ENCODE assay signal across 15 cellular contexts in the genomic region with DNA sequence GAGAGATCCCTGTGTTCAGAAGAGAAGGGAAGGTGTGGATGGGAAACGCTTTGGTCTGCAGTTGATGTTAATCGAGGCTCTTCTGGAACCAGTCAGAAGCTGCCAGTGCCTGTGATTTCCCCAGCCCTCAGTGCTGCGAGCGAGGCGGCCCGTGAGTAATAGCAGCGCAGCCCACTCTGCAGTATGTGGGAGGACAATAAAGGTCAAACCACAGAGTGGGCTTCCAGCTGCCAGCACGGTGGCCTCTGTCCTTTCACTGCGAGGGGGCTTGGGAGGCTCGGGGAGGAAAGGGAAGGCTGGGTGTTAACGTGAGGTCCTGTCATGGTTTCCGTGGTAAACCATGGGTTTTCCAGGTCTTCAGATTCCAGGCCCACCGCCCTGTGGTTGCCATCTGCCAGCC. TPM values are rescaled to one million over a fixed set of nuclear protein-coding genes. Genes with fewer than 3 reads are reported as not detected.
DNase-seq lines count a peak whose midpoint lies in the region; ATAC-seq and TF ChIP-seq lines count a peak whose summit lies in the region.
"Had no signal": no experiment of that assay in that cellular context is flagged by ENCODE, and none has a peak within 500 bp of the region (broad histone marks: within the 10 kb centered on the region; RNA-seq: fewer than 3 reads in every experiment).

No MANE protein-coding gene starts in this region.

- peak; percentile 71 to 72 for ATAC-seq in activated T-cell treated with anti-CD3 and anti-CD28 coated beads, Interleukin-2, amount 50 U/mL, for 72 hours (replicated peaks in 1 of 2)
- peak; percentile 69 to 76 for ATAC-seq in natural killer cell treated with Interleukin-12 subunit alpha and Interleukin-12 subunit beta and Interleukin-15 and Interleukin-18, amount 100 ng/mL, for 72 hours
- no peak for ATAC-seq in GM21390 (IDR thresholded peaks at IDR 0.05; ENCODE audit: unreplicated experiment)
- ATAC-seq in GM19452 (IDR thresholded peaks at IDR 0.05; ENCODE audit: unreplicated experiment): no peak
- ATAC-seq: foreskin keratinocyte, HCT116, right cardiac atrium had no signal

- CTCF ChIA-PET in GM10248 (lab: Yijun Ruan, JAX): interaction anchor here (1.4 to 2.3 kb wide), 2 partner anchors 12 to 68 kb away, joined by 3 to 7 read pairs; no protein-coding TSS in a partner anchor

- H3K36me3 Mint-ChIP-seq in activated T-cell treated with anti-CD3 and anti-CD28 coated beads, Interleukin-2, amount 50 U/mL, for 72 hours (ENCODE audit: insufficient read depth in 2 of 2): peaks cover 0 to 2% of the 10 kb centered on the region in 2 donors
- no peaks in the 10 kb centered on the region for H3K36me3 Mint-ChIP-seq in natural killer cell treated with Interleukin-12 subunit alpha and Interleukin-12 subunit beta and Interleukin-15 and Interleukin-18, amount 100 ng/mL, for 72 hours
- peaks cover 5% of the 10 kb centered on the region for H3K36me3 Mint-ChIP-seq in stimulated activated naive CD8-positive, alpha-beta T cell treated with anti-CD3 and anti-CD28 coated beads, Interleukin-15, Interleukin-2, amounts not matched to agents 100 ng/mL and 50 ng/mL, for 24 hours (ENCODE audit: low read depth)

- peak; percentile 60 for DNase-seq in stimulated activated CD4-positive, alpha-beta T cell treated with anti-CD3 and anti-CD28 coated beads, Interleukin-15, amount 100 ng/mL, for 24 hours
- DNase-seq in stimulated activated CD4-positive, alpha-beta T cell treated with anti-CD3 and anti-CD28 coated beads, Interleukin-12 subunit alpha, Interleukin-12 subunit beta, amount 100 ng/mL, for 4 hours: no peak
- peak; percentile 62 to 73 for DNase-seq in activated T-cell treated with anti-CD3 and anti-CD28 coated beads, Interleukin-2, amount 50 U/mL, for 72 hours
- no peak for DNase-seq in natural killer cell treated with Interleukin-12 subunit alpha and Interleukin-12 subunit beta and Interleukin-15 and Interleukin-18, amount 100 ng/mL, for 72 hours (ENCODE audit: low spot score)
- no peak for DNase-seq in GM10248 (ENCODE audit: extremely low spot score)
- DNase-seq: cortex of kidney, foreskin keratinocyte, NCI-H1105, NCI-H446, PC-9, right cardiac atrium had no signal

- H3K4me1 Mint-ChIP-seq in activated T-cell treated with anti-CD3 and anti-CD28 coated beads, Interleukin-2, amount 50 U/mL, for 72 hours (ENCODE audit: low read depth): peaks cover 83% of the 10 kb centered on the region
- peaks cover 47 to 60% of the 10 kb centered on the region in 2 donors for H3K4me1 Mint-ChIP-seq in natural killer cell treated with Interleukin-12 subunit alpha and Interleukin-12 subunit beta and Interleukin-15 and Interleukin-18, amount 100 ng/mL, for 72 hours (ENCODE audit: low read depth in 2 of 2)
- H3K4me1 Mint-ChIP-seq in stimulated activated naive CD8-positive, alpha-beta T cell treated with anti-CD3 and anti-CD28 coated beads, Interleukin-15, Interleukin-2, amounts not matched to agents 100 ng/mL and 50 ng/mL, for 24 hours (ENCODE audit: low read depth): peaks cover 95% of the 10 kb centered on the region

- H3K9me3 Mint-ChIP-seq in activated T-cell treated with anti-CD3 and anti-CD28 coated beads, Interleukin-2, amount 50 U/mL, for 72 hours: peaks cover 0 to 2% of the 10 kb centered on the region in 2 donors
- H3K9me3 Mint-ChIP-seq in natural killer cell treated with Interleukin-12 subunit alpha and Interleukin-12 subunit beta and Interleukin-15 and Interleukin-18, amount 100 ng/mL, for 72 hours: no peaks in the 10 kb centered on the region
- peaks cover 7% of the 10 kb centered on the region for H3K9me3 Mint-ChIP-seq in stimulated activated naive CD8-positive, alpha-beta T cell treated with anti-CD3 and anti-CD28 coated beads, Interleukin-15, Interleukin-2, amounts not matched to agents 100 ng/mL and 50 ng/mL, for 24 hours

- no peak for TF ChIP-seq CTCF in GM10248 (IDR thresholded peaks at IDR 0.05; ENCODE audit: control extremely low read depth, extremely low read depth, low read depth, missing control alignments)

- peak overlapping the region; percentile 67 to 79 for H3K4me3 Mint-ChIP-seq in activated T-cell treated with anti-CD3 and anti-CD28 coated beads, Interleukin-2, amount 50 U/mL, for 72 hours
- H3K4me3 Mint-ChIP-seq in natural killer cell treated with Interleukin-12 subunit alpha and Interleukin-12 subunit beta and Interleukin-15 and Interleukin-18, amount 100 ng/mL, for 72 hours: peak overlapping the region; percentile 68
- peak overlapping the region; percentile 76 for H3K4me3 Mint-ChIP-seq in stimulated activated naive CD8-positive, alpha-beta T cell treated with anti-CD3 and anti-CD28 coated beads, Interleukin-15, Interleukin-2, amounts not matched to agents 100 ng/mL and 50 ng/mL, for 24 hours

- POLR2A ChIA-PET in GM10248 (lab: Yijun Ruan, JAX): no interaction called here

- peak overlapping the region; percentile 9 for H3K27ac Mint-ChIP-seq in activated T-cell treated with anti-CD3 and anti-CD28 coated beads, Interleukin-2, amount 50 U/mL, for 72 hours
- H3K27ac Mint-ChIP-seq in natural killer cell treated with Interleukin-12 subunit alpha and Interleukin-12 subunit beta and Interleukin-15 and Interleukin-18, amount 100 ng/mL, for 72 hours: peak overlapping the region; percentile 28 to 55
- peak overlapping the region; percentile 79 for H3K27ac Mint-ChIP-seq in stimulated activated naive CD8-positive, alpha-beta T cell treated with anti-CD3 and anti-CD28 coated beads, Interleukin-15, Interleukin-2, amounts not matched to agents 100 ng/mL and 50 ng/mL, for 24 hours

- H3K27me3 Mint-ChIP-seq in activated T-cell treated with anti-CD3 and anti-CD28 coated beads, Interleukin-2, amount 50 U/mL, for 72 hours (ENCODE audit: low read depth): no peaks in the 10 kb centered on the region
- H3K27me3 Mint-ChIP-seq in natural killer cell treated with Interleukin-12 subunit alpha and Interleukin-12 subunit beta and Interleukin-15 and Interleukin-18, amount 100 ng/mL, for 72 hours: no peaks in the 10 kb centered on the region
- no peaks in the 10 kb centered on the region for H3K27me3 Mint-ChIP-seq in stimulated activated naive CD8-positive, alpha-beta T cell treated with anti-CD3 and anti-CD28 coated beads, Interleukin-15, Interleukin-2, amounts not matched to agents 100 ng/mL and 50 ng/mL, for 24 hours

RNA-seq across cellular contexts. Expression of gene TAGAP, which starts 32.3 kb away (rescaled TPM):
- 10 to 100 TPM; 34.6 to 56.1 TPM for total RNA-seq in activated T-cell treated with anti-CD3 and anti-CD28 coated beads, Interleukin-2, amount 50 U/mL, for 72 hours
- total RNA-seq in natural killer cell treated with Interleukin-12 subunit alpha and Interleukin-12 subunit beta and Interleukin-15 and Interleukin-18, amount 100 ng/mL, for 72 hours: 10 to 100 TPM; 39.6 to 46.8 TPM
- total RNA-seq: PC-9 had no signal

Comparison
In these comparisons a context has a peak if more than half of its experiments do, and no peak if none do; other contexts are left out.
1. DNase-seq: peak in stimulated activated CD4-positive, alpha-beta T cell treated with anti-CD3 and anti-CD28 coated beads, Interleukin-15, amount 100 ng/mL, for 24 hours (single experiment) and activated T-cell treated with anti-CD3 and anti-CD28 coated beads, Interleukin-2, amount 50 U/mL, for 72 hours (2 of 2); none in stimulated activated CD4-positive, alpha-beta T cell treated with anti-CD3 and anti-CD28 coated beads, Interleukin-12 subunit alpha, Interleukin-12 subunit beta, amount 100 ng/mL, for 4 hours (single experiment), natural killer cell treated with Interleukin-12 subunit alpha and Interleukin-12 subunit beta and Interleukin-15 and Interleukin-18, amount 100 ng/mL, for 72 hours (single experiment) and GM10248 (single experiment).
2. ATAC-seq: peak in activated T-cell treated with anti-CD3 and anti-CD28 coated beads, Interleukin-2, amount 50 U/mL, for 72 hours (2 of 2) and natural killer cell treated with Interleukin-12 subunit alpha and Interleukin-12 subunit beta and Interleukin-15 and Interleukin-18, amount 100 ng/mL, for 72 hours (2 of 2); none in GM21390 (single experiment) and GM19452 (single experiment).
3. H3K27ac Mint-ChIP-seq: peak in every context shown above with its lines; median percentile 79 in stimulated activated naive CD8-positive, alpha-beta T cell treated with anti-CD3 and anti-CD28 coated beads, Interleukin-15, Interleukin-2, amounts not matched to agents 100 ng/mL and 50 ng/mL, for 24 hours; 42 in natural killer cell treated with Interleukin-12 subunit alpha and Interleukin-12 subunit beta and Interleukin-15 and Interleukin-18, amount 100 ng/mL, for 72 hours; 9 in activated T-cell treated with anti-CD3 and anti-CD28 coated beads, Interleukin-2, amount 50 U/mL, for 72 hours.
4. Peak in every context shown above with its lines, with median percentiles within 50 percentile points of each other: H3K4me3 Mint-ChIP-seq.